ENCODE assay signal across 8 cellular contexts in genomic region chr19:54464624-54465266, GRCh38. TPM values are rescaled to one million over a fixed set of nuclear protein-coding genes. Genes with fewer than 3 reads are reported as not detected.
A peak's percentile ranks its signal among the peaks of the same experiment; 100 is the strongest.
DNase-seq lines count a peak whose midpoint lies in the region; ATAC-seq and TF ChIP-seq lines count a peak whose summit lies in the region.

No MANE protein-coding gene starts in this region.

- ATAC-seq in GM19397 (IDR thresholded peaks at IDR 0.05; ENCODE audit: unreplicated experiment): peak; percentile 48
- peak; percentile 30 for ATAC-seq in HG03520 (IDR thresholded peaks at IDR 0.05; ENCODE audit: unreplicated experiment)
- peak; percentile 51 to 52 for ATAC-seq in activated T-cell treated with anti-CD3 and anti-CD28 coated beads, Interleukin-2, amount 50 U/mL, for 4 hours

- intact Hi-C loops in esophagus muscularis mucosa (cut with DNase I): no loop called here

- TF ChIP-seq POLR2A in esophagus muscularis mucosa (IDR thresholded peaks at IDR 0.05; ENCODE audit: low read depth): no peak

- H3K9ac ChIP-seq in OCI-LY3 (ENCODE audit: low read length) (peak overlapping the region; percentile 88), muscle layer of colon (ENCODE audit: low read length) (no peak overlapping the region)

- H2AFZ ChIP-seq in OCI-LY3 (ENCODE audit: low read depth, low read length): peak overlapping the region; percentile 88

- H3K4me1 ChIP-seq in OCI-LY3 (ENCODE audit: low read length) (peaks cover 14% of the 10 kb centered on the region), esophagus muscularis mucosa (peaks cover 25 to 62% (median 58%) of the 10 kb centered on the region in 4 donors), muscle layer of colon (ENCODE audit: insufficient read depth, low read length) (peaks cover 20% of the 10 kb centered on the region)

- H3K4me3 ChIP-seq in OCI-LY3 (ENCODE audit: low read length) (peak overlapping the region; percentile 92), esophagus muscularis mucosa (peak overlapping the region; percentile 68 to 90 (median 70)), muscle layer of colon (ENCODE audit: low read depth in 1 of 2, low read length in 2 of 2) (peak overlapping the region; percentile 46 to 66)

- H3K36me3 ChIP-seq in OCI-LY3 (replicated peaks; ENCODE audit: low read depth, low read length) (peaks cover 27% of the 10 kb centered on the region), esophagus muscularis mucosa (peaks cover 15 to 26% (median 26%) of the 10 kb centered on the region in 4 donors), muscle layer of colon (ENCODE audit: insufficient read depth, low read length) (peaks cover 14% of the 10 kb centered on the region)

- H3K4me1 Mint-ChIP-seq in activated T-cell treated with anti-CD3 and anti-CD28 coated beads, Interleukin-2, amount 50 U/mL, for 4 hours (ENCODE audit: low read depth): peaks cover 14% of the 10 kb centered on the region

- H4K20me1 ChIP-seq in OCI-LY3 (ENCODE audit: insufficient read depth, low read length): peaks cover 14% of the 10 kb centered on the region

- TF ChIP-seq CTCF in OCI-LY3 (IDR thresholded peaks at IDR 0.05; ENCODE audit: low read depth, low read length) (no peak), esophagus muscularis mucosa (IDR thresholded peaks at IDR 0.05) (peak in 1 of 3 experiments; percentile 22)

- H3K27me3 ChIP-seq in OCI-LY3 (ENCODE audit: low read depth, low read length): peaks cover 6% of the 10 kb centered on the region
- peaks cover 0 to 4% (median 0%) of the 10 kb centered on the region in 4 donors for H3K27me3 ChIP-seq in esophagus muscularis mucosa
- H3K27me3 ChIP-seq in muscle layer of colon (ENCODE audit: control insufficient read depth in 1 of 2, insufficient read depth in 2 of 2, low read length in 2 of 2): no peaks in the 10 kb centered on the region

- DNase-seq in COR-L47 (lab: John Stamatoyannopoulos, UW): peak; percentile 50
- DNase-seq in activated T-cell treated with anti-CD3 and anti-CD28 coated beads, Interleukin-2, amount 50 U/mL, for 4 hours: peak; percentile 54
- DNase-seq in esophagus muscularis mucosa (ENCODE audit: extremely low spot score): peak; percentile 97
- DNase-seq in stimulated activated CD8-positive, alpha-beta memory T cell treated with anti-CD3 and anti-CD28 coated beads, Interleukin-7, amount 100 ng/mL, for 48 hours (ENCODE audit: extremely low read depth in 1 of 2, low read depth in 1 of 2): peak; percentile 73 to 87

- peak overlapping the region; percentile 84 for H3K4me2 ChIP-seq in OCI-LY3 (ENCODE audit: low read length)

- H3K36me3 Mint-ChIP-seq in activated T-cell treated with anti-CD3 and anti-CD28 coated beads, Interleukin-2, amount 50 U/mL, for 4 hours (ENCODE audit: insufficient read depth): peaks cover 10% of the 10 kb centered on the region

- H3K9me3 ChIP-seq in OCI-LY3 (ENCODE audit: insufficient read depth, low read length): no peaks in the 10 kb centered on the region
- no peaks in the 10 kb centered on the region for H3K9me3 ChIP-seq in esophagus muscularis mucosa
- H3K9me3 ChIP-seq in muscle layer of colon (ENCODE audit: low read length): no peaks in the 10 kb centered on the region

- H3K9me3 Mint-ChIP-seq in activated T-cell treated with anti-CD3 and anti-CD28 coated beads, Interleukin-2, amount 50 U/mL, for 4 hours: no peaks in the 10 kb centered on the region

- WGBS in esophagus muscularis mucosa: 6% methylated on average over 24 of the region's 61 CpGs

- no peak for TF ChIP-seq EP300 in esophagus muscularis mucosa (IDR thresholded peaks at IDR 0.05)

- no peaks in the 10 kb centered on the region for H3K79me2 ChIP-seq in OCI-LY3 (ENCODE audit: low read length)

- H3K27ac ChIP-seq in OCI-LY3 (ENCODE audit: low read length) (peak overlapping the region; percentile 75), esophagus muscularis mucosa (replicated peaks in 1 of 4) (peak overlapping the region; percentile 90 to 98 (median 96)), muscle layer of colon (ENCODE audit: low read depth, low read length) (peak overlapping the region; percentile 61)

- H3K27me3 Mint-ChIP-seq in activated T-cell treated with anti-CD3 and anti-CD28 coated beads, Interleukin-2, amount 50 U/mL, for 4 hours (ENCODE audit: low read depth): peaks cover 14% of the 10 kb centered on the region

- peak overlapping the region; percentile 84 for H3K4me3 Mint-ChIP-seq in activated T-cell treated with anti-CD3 and anti-CD28 coated beads, Interleukin-2, amount 50 U/mL, for 4 hours

RNA-seq across cellular contexts. Expression of gene LENG9, which starts 1.2 kb away (rescaled TPM):
- total RNA-seq in activated T-cell treated with anti-CD3 and anti-CD28 coated beads, Interleukin-2, amount 50 U/mL, for 4 hours: 1 to 10 TPM; 4.8 to 5.4 (median 5.2) TPM
- total RNA-seq in esophagus muscularis mucosa: 1 to 10 TPM; 5.4 to 9.3 (median 8.1) TPM

RNA-seq across cellular contexts. Expression of gene CDC42EP5, which starts 8.4 kb away (rescaled TPM):
- total RNA-seq in activated T-cell treated with anti-CD3 and anti-CD28 coated beads, Interleukin-2, amount 50 U/mL, for 4 hours: under 1 TPM in 1 of 3 donors, not detected in 2; 0.30 TPM
- 10 to 100 TPM; 10.8 to 27.1 (median 20.6) TPM for total RNA-seq in esophagus muscularis mucosa

RNA-seq across cellular contexts. Expression of gene LENG8, which starts 15.7 kb away (rescaled TPM):
- total RNA-seq in activated T-cell treated with anti-CD3 and anti-CD28 coated beads, Interleukin-2, amount 50 U/mL, for 4 hours: 100 to 1,000 TPM; 138 to 157 (median 145) TPM
- total RNA-seq in esophagus muscularis mucosa: 100 to 1,000 TPM in 1 of 4 donors, 10 to 100 TPM in 3; 42.9 to 115 (median 72.2) TPM

RNA-seq across cellular contexts. Expression of gene LAIR2, which starts 37.9 kb away (rescaled TPM):
- under 1 TPM; 0.35 to 0.76 (median 0.58) TPM for total RNA-seq in activated T-cell treated with anti-CD3 and anti-CD28 coated beads, Interleukin-2, amount 50 U/mL, for 4 hours
- not detected for total RNA-seq in esophagus muscularis mucosa

RNA-seq across cellular contexts. Expression of gene TTYH1, which starts 49.5 kb away (rescaled TPM):
- under 1 TPM in 1 of 3 donors, not detected in 2; 0.46 TPM for total RNA-seq in activated T-cell treated with anti-CD3 and anti-CD28 coated beads, Interleukin-2, amount 50 U/mL, for 4 hours
- total RNA-seq in esophagus muscularis mucosa: 1 to 10 TPM in 3 of 4 donors, under 1 TPM in 1; 0.83 to 8.0 (median 5.6) TPM

Comparison
In these comparisons a context has a peak if more than half of its experiments do, and no peak if none do; other contexts are left out.
1. Peak in every context shown above with its lines: DNase-seq, ATAC-seq, H3K4me3 ChIP-seq and H3K27ac ChIP-seq.
2. RNA of gene CDC42EP5, which starts 8.4 kb away (total RNA-seq): 10.8 to 27.1 TPM in esophagus muscularis mucosa; 0.30 TPM in activated T-cell treated with anti-CD3 and anti-CD28 coated beads, Interleukin-2, amount 50 U/mL, for 4 hours; every median in the first group is over 4 times any median in the second.